ENCODE assay signal across 26 cellular contexts in the genomic region with DNA sequence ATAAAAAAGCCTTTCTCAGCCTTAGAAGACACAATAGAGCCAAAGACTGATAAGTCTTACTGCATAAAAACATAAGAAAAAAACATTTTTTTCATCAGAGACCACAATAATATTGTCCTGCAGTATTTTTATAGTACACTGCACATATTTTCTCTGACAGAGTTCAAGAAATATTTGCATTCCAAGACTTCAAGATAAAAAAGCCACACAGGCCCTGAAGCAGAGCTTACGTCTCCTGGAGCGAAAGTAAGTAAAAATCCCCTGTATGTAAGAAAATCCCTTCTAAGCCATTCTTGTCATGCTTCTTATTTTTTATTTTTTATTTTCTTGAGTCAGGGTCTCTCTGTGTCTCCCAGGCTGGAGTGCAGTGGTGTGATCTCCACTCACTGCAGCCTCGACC.
DNase-seq lines count a peak whose midpoint lies in the region; ATAC-seq and TF ChIP-seq lines count a peak whose summit lies in the region.
"Had no signal": no experiment of that assay in that cellular context is flagged by ENCODE, and none has a peak within 500 bp of the region (broad histone marks: within the 10 kb centered on the region; RNA-seq: fewer than 3 reads in every experiment).

No MANE protein-coding gene starts in this region.

- WGBS in smooth muscle cell (ENCODE audit: low lambda C conversion rate) = 33% methylated on average over 3 of the region's 3 CpGs

- TF ChIP-seq CTCF in brain microvascular endothelial cell (IDR thresholded peaks at IDR 0.05; ENCODE audit: low read depth, low read length, missing control alignments) (no peak), smooth muscle cell (IDR thresholded peaks at IDR 0.05; ENCODE audit: borderline replicate concordance, insufficient read depth, poor library complexity, severe bottlenecking) (no peak), PC-3 (conservative IDR thresholded peaks at IDR 0.05; ENCODE audit: low read depth, low read length) (no peak)
- no peak for TF ChIP-seq CTCF in activated CD8-positive, alpha-beta T cell treated with anti-CD3 and anti-CD28 coated beads for 36 hours (IDR thresholded peaks at IDR 0.05)

- no peaks in the 10 kb centered on the region for H3K79me2 ChIP-seq in smooth muscle cell (ENCODE audit: low read depth)
- H3K79me2 ChIP-seq in PC-3 (ENCODE audit: low read length) = no peaks in the 10 kb centered on the region

- no peaks in the 10 kb centered on the region for H3K27me3 ChIP-seq in brain microvascular endothelial cell (replicated peaks)
- no peaks in the 10 kb centered on the region for H3K27me3 ChIP-seq in smooth muscle cell (ENCODE audit: low read depth)
- no peaks in the 10 kb centered on the region for H3K27me3 ChIP-seq in PC-3 (ENCODE audit: low read length)
- H3K27me3 ChIP-seq: esophagus muscularis mucosa, suprapubic skin had no signal

- no peaks in the 10 kb centered on the region for H3K9me2 ChIP-seq in PC-3 (replicated peaks; ENCODE audit: low read length)

- POLR2A ChIA-PET in PC-3 (lab: Charles Lee; ENCODE audit: unreplicated experiment) = interaction anchor here (0.5 to 0.6 kb wide), 2 partner anchors 105 to 1851 kb away, joined by 3 to 6 read pairs; no protein-coding TSS in a partner anchor
- POLR2A ChIA-PET in activated CD8-positive, alpha-beta T cell treated with anti-CD3 and anti-CD28 coated beads for 36 hours (lab: Charles Lee) = no interaction called here

- no peaks in the 10 kb centered on the region for H3F3A ChIP-seq in smooth muscle cell (ENCODE audit: low read depth)
- no peaks in the 10 kb centered on the region for H3F3A ChIP-seq in PC-3 (ENCODE audit: low read length, unreplicated experiment)

- no peak overlapping the region for H2AFZ ChIP-seq in smooth muscle cell (ENCODE audit: low read depth)
- no peak overlapping the region for H2AFZ ChIP-seq in PC-3 (ENCODE audit: low read length)

- no peak overlapping the region for H3K4me3 ChIP-seq in brain microvascular endothelial cell (ENCODE audit: low read depth, low read length)
- no peak overlapping the region for H3K4me3 ChIP-seq in smooth muscle cell
- no peak overlapping the region for H3K4me3 ChIP-seq in PC-3 (ENCODE audit: low read length)
- H3K4me3 ChIP-seq: esophagus muscularis mucosa, GM12878, suprapubic skin had no signal

- H3K9me3 Mint-ChIP-seq in activated CD8-positive, alpha-beta T cell treated with anti-CD3 and anti-CD28 coated beads for 36 hours = peaks cover under 1% of the 10 kb centered on the region
- H3K9me3 Mint-ChIP-seq: neural crest cell had no signal

- no peak overlapping the region for H3K27ac Mint-ChIP-seq in activated CD8-positive, alpha-beta T cell treated with anti-CD3 and anti-CD28 coated beads for 36 hours
- H3K27ac Mint-ChIP-seq: activated CD4-positive, alpha-beta memory T cell treated with anti-CD3 and anti-CD28 coated beads for 36 hours; activated naive CD4-positive, alpha-beta T cell treated with anti-CD3 and anti-CD28 coated beads, Interleukin-2, amount 50 U/mL, for 72 hours; endodermal cell; T-helper 1 cell treated with Interleukin-12 subunit alpha and Interleukin-12 subunit beta and Interleukin-4 antibody, amounts not matched to agents 30 μg/mL and 1 μg/mL, for 36 hours had no signal

- H3K4me3 Mint-ChIP-seq in activated CD8-positive, alpha-beta T cell treated with anti-CD3 and anti-CD28 coated beads for 36 hours = no peak overlapping the region
- H3K4me3 Mint-ChIP-seq: activated CD4-positive, alpha-beta memory T cell treated with anti-CD3 and anti-CD28 coated beads for 36 hours; brain; endodermal cell; neural crest cell; T-helper 1 cell treated with Interleukin-12 subunit alpha and Interleukin-12 subunit beta and Interleukin-4 antibody, amounts not matched to agents 30 μg/mL and 1 μg/mL, for 36 hours had no signal

- no peaks in the 10 kb centered on the region for H3K4me1 Mint-ChIP-seq in activated CD8-positive, alpha-beta T cell treated with anti-CD3 and anti-CD28 coated beads for 36 hours (ENCODE audit: low read depth)

- no peak for ATAC-seq in PC-3
- no peak for ATAC-seq in activated CD8-positive, alpha-beta T cell treated with anti-CD3 and anti-CD28 coated beads for 36 hours
- ATAC-seq: activated CD4-positive, CD25-positive, alpha-beta regulatory T cell treated with anti-CD3 and anti-CD28 coated beads, Interleukin-2, amount 50 U/mL, for 24 hours; activated naive CD4-positive, alpha-beta T cell treated with anti-CD3 and anti-CD28 coated beads, Interleukin-2, amount 50 U/mL, for 72 hours; GM12878; sciatic nerve had no signal

- H3K4me1 ChIP-seq in smooth muscle cell (ENCODE audit: low read depth) = peaks cover 19% of the 10 kb centered on the region
- H3K4me1 ChIP-seq in PC-3 (ENCODE audit: insufficient read depth, low read length) = no peaks in the 10 kb centered on the region
- H3K4me1 ChIP-seq: esophagus muscularis mucosa, suprapubic skin had no signal

- H3K4me2 ChIP-seq in smooth muscle cell (peak overlapping the region; percentile 28), PC-3 (ENCODE audit: low read length) (no peak overlapping the region)

- no TSS peak for BruUV-seq in PC-3 (replicated peaks; lab: Mats Ljungman, UMichigan)

- peak; percentile 37 for DNase-seq in RPMI7951 (ENCODE audit: low read depth)
- peak; percentile 80 for DNase-seq in brain microvascular endothelial cell
- DNase-seq in hepatic stellate cell (ENCODE audit: low spot score) = peak; percentile 47
- DNase-seq in smooth muscle cell (lab: John Stamatoyannopoulos, UW; ENCODE audit: unreplicated experiment) = no peak
- no peak for DNase-seq in PC-3
- DNase-seq in activated CD8-positive, alpha-beta T cell treated with anti-CD3 and anti-CD28 coated beads for 36 hours = no peak
- DNase-seq in DMS 273 (lab: John Stamatoyannopoulos, UW; ENCODE audit: unreplicated experiment) = no peak
- DNase-seq in NCI-H2081 (lab: John Stamatoyannopoulos, UW) = no peak
- DNase-seq: activated CD4-positive, alpha-beta memory T cell treated with anti-CD3 and anti-CD28 coated beads for 36 hours; EL; endodermal cell; KBM-7; MM.1S; NCI-H1417; NCI-H2029 treated with DMSO at 0.1 percent for 48 hours; NCI-H2227 treated with DMSO at 0.1 percent for 48 hours; stimulated activated naive CD4-positive, alpha-beta T cell had no signal

- no peaks in the 10 kb centered on the region for H3K36me3 ChIP-seq in brain microvascular endothelial cell (replicated peaks)
- H3K36me3 ChIP-seq in smooth muscle cell (ENCODE audit: low read depth) = no peaks in the 10 kb centered on the region
- no peaks in the 10 kb centered on the region for H3K36me3 ChIP-seq in PC-3 (ENCODE audit: low read depth, low read length)
- H3K36me3 ChIP-seq: esophagus muscularis mucosa, suprapubic skin had no signal

- in situ Hi-C loops in brain microvascular endothelial cell (cut with HindIII; ENCODE audit: low pct_ligation_motif_present, low sequenced_read_pairs) = no loop called here

- intact Hi-C loops in PC-3 (cut with micrococcal nuclease) = no loop called here
- intact Hi-C loops in activated CD8-positive, alpha-beta T cell treated with anti-CD3 and anti-CD28 coated beads for 36 hours (cut with micrococcal nuclease) = no loop called here

- no peaks in the 10 kb centered on the region for H3K27me3 Mint-ChIP-seq in activated CD8-positive, alpha-beta T cell treated with anti-CD3 and anti-CD28 coated beads for 36 hours
- H3K27me3 Mint-ChIP-seq: activated CD4-positive, alpha-beta memory T cell treated with anti-CD3 and anti-CD28 coated beads for 36 hours had no signal

- peak overlapping the region; percentile 78 for H3K27ac ChIP-seq in brain microvascular endothelial cell
- H3K27ac ChIP-seq in smooth muscle cell (ENCODE audit: low read depth) = peak overlapping the region; percentile 79
- H3K27ac ChIP-seq in PC-3 (ENCODE audit: low read length) = no peak overlapping the region
- H3K27ac ChIP-seq: esophagus muscularis mucosa, suprapubic skin had no signal

- H3K36me3 Mint-ChIP-seq in activated CD8-positive, alpha-beta T cell treated with anti-CD3 and anti-CD28 coated beads for 36 hours (ENCODE audit: low read depth) = no peaks in the 10 kb centered on the region
- H3K36me3 Mint-ChIP-seq: activated CD4-positive, alpha-beta memory T cell treated with anti-CD3 and anti-CD28 coated beads for 36 hours; brain had no signal

- H3K9ac ChIP-seq in smooth muscle cell (ENCODE audit: low read depth) = peak overlapping the region; percentile 29
- no peak overlapping the region for H3K9ac ChIP-seq in PC-3 (ENCODE audit: low read length)

- CTCF ChIA-PET in PC-3 (lab: Charles Lee) = interaction anchor here (0.7 kb wide), 1 partner anchor 284 kb away, joined by 5 read pairs; no protein-coding TSS in a partner anchor
- CTCF ChIA-PET in activated CD8-positive, alpha-beta T cell treated with anti-CD3 and anti-CD28 coated beads for 36 hours (lab: Charles Lee) = interaction anchor here (0.6 kb wide), 1 partner anchor 256 kb away, joined by 3 read pairs; no protein-coding TSS in a partner anchor

- H3K9me3 ChIP-seq in smooth muscle cell (replicated peaks; ENCODE audit: low read depth) (no peaks in the 10 kb centered on the region), PC-3 (ENCODE audit: low read length) (no peaks in the 10 kb centered on the region)
- H3K9me3 ChIP-seq: esophagus muscularis mucosa, suprapubic skin had no signal

- H4K20me1 ChIP-seq in smooth muscle cell (ENCODE audit: low read depth) = no peaks in the 10 kb centered on the region
- H4K20me1 ChIP-seq in PC-3 (ENCODE audit: low read length) = no peaks in the 10 kb centered on the region

Comparison
In these comparisons a context has a peak if more than half of its experiments do, and no peak if none do; other contexts are left out.
1. DNase-seq: peak in RPMI7951 (single experiment), brain microvascular endothelial cell (single experiment) and hepatic stellate cell (single experiment); none in smooth muscle cell (single experiment), PC-3 (single experiment), activated CD8-positive, alpha-beta T cell treated with anti-CD3 and anti-CD28 coated beads for 36 hours (single experiment), DMS 273 (single experiment) and NCI-H2081 (0 of 2).